ENCODE assay signal across 18 cellular contexts in genomic region chr11:44467931-44468330, GRCh38.
"Had no signal": no experiment of that assay in that cellular context is flagged by ENCODE, and none has a peak within 500 bp of the region (broad histone marks: within the 10 kb centered on the region; RNA-seq: fewer than 3 reads in every experiment).

No MANE protein-coding gene starts in this region.

- H3K36me3 ChIP-seq: colonic mucosa, heart right ventricle, spleen, transverse colon had no signal

- ATAC-seq: naive thymus-derived CD4-positive, alpha-beta T cell; sciatic nerve; stimulated activated naive B cell treated with anti-CD40 and anti-IgM and Interleukin-4, amounts not matched to agents 10 μg/mL and 1 μg/mL and 100 μg/mL, for 72 hours; stimulated activated naive CD8-positive, alpha-beta T cell treated with anti-CD3 and anti-CD28 coated beads, Interleukin-15, amount 100 ng/mL, for 72 hours had no signal

- H3K9me3 ChIP-seq: colonic mucosa, testis had no signal

- H3K4me3 ChIP-seq: colonic mucosa, heart right ventricle, spleen, testis, transverse colon had no signal

- H3K27ac Mint-ChIP-seq: naive thymus-derived CD4-positive, alpha-beta T cell; stimulated activated naive B cell treated with anti-CD40 and anti-IgM and Interleukin-4, amounts not matched to agents 10 μg/mL and 1 μg/mL and 100 μg/mL, for 72 hours had no signal

- H3K27me3 ChIP-seq: colonic mucosa, heart right ventricle, testis, transverse colon had no signal

- H3K4me1 ChIP-seq: colonic mucosa, spleen, testis, transverse colon had no signal

- H3K27ac ChIP-seq: colonic mucosa, heart right ventricle, spleen, testis, transverse colon had no signal

- H3K4me3 Mint-ChIP-seq: naive thymus-derived CD4-positive, alpha-beta T cell; nephron progenitor cell; stimulated activated naive B cell treated with anti-CD40 and anti-IgM and Interleukin-4, amounts not matched to agents 10 μg/mL and 1 μg/mL and 100 μg/mL, for 72 hours; stimulated activated naive CD8-positive, alpha-beta T cell treated with anti-CD3 and anti-CD28 coated beads, Interleukin-15, amount 100 ng/mL, for 72 hours had no signal

- DNase-seq: cerebellar nuclear complex; colonic mucosa; dermis blood vessel endothelial cell; effector CD4-positive, alpha-beta T cell; heart right ventricle; hypothalamus; kidney glomerular epithelial cell; naive thymus-derived CD4-positive, alpha-beta T cell; nephron progenitor cell; spleen; stimulated activated CD4-positive, alpha-beta T cell treated with anti-CD3 and anti-CD28 coated beads, Interleukin-15, amount 100 ng/mL, for 24 hours; stimulated activated CD4-positive, alpha-beta T cell treated with anti-CD3 and anti-CD28 coated beads, Interleukin-1b, Interleukin-23, amount 100 ng/mL, for 48 hours; stimulated activated CD4-positive, alpha-beta T cell treated with anti-CD3 and anti-CD28 coated beads, Interleukin-4, amount 100 ng/mL, for 24 hours; stimulated activated naive B cell treated with anti-CD40 and anti-IgM and Interleukin-4, amounts not matched to agents 10 μg/mL and 1 μg/mL and 100 μg/mL, for 72 hours; stimulated activated naive CD8-positive, alpha-beta T cell treated with anti-CD3 and anti-CD28 coated beads, Interleukin-15, amount 100 ng/mL, for 72 hours; testis; transverse colon had no signal

- H3K4me1 Mint-ChIP-seq: stimulated activated naive B cell treated with anti-CD40 and anti-IgM and Interleukin-4, amounts not matched to agents 10 μg/mL and 1 μg/mL and 100 μg/mL, for 72 hours; stimulated activated naive CD8-positive, alpha-beta T cell treated with anti-CD3 and anti-CD28 coated beads, Interleukin-15, amount 100 ng/mL, for 72 hours had no signal

- H3K36me3 Mint-ChIP-seq: naive thymus-derived CD4-positive, alpha-beta T cell; stimulated activated naive B cell treated with anti-CD40 and anti-IgM and Interleukin-4, amounts not matched to agents 10 μg/mL and 1 μg/mL and 100 μg/mL, for 72 hours had no signal
